Comparison of ENCODE assay signal across 8 cellular contexts in the genomic region with DNA sequence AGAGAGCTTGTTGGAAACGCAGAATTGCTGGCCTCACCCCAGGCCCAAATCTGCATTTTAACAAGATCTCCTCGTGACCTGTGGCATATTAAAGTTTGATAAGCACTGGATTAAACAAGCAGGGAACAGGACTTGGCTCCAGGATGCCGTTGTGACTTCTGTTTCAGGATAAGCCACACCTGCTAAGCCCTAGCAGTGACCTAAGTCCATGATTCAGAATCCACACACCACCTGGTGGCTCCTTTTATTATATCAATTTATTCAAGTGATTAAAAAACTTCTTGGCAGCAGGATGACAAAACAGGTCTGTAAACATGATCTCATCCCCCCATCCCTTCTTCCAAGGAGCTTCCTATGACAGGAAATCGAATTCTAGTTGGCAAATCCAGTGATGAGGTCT. TPM values are rescaled to one million over a fixed set of nuclear protein-coding genes. Genes with fewer than 3 reads are reported as not detected.
DNase-seq lines count a peak whose midpoint lies in the region; ATAC-seq lines count a peak whose summit lies in the region.

No MANE protein-coding gene starts in this region.

- DNase-seq in ELR (ENCODE audit: low read depth) = peak; percentile 56
- DNase-seq in NCI-H2029 (lab: John Stamatoyannopoulos, UW) = peak; percentile 49
- peak; percentile 7 for DNase-seq in amniotic epithelial cell (ENCODE audit: low read depth)
- DNase-seq in ureter (ENCODE audit: low spot score) = no peak

- H3K27me3 ChIP-seq in mucosa of stomach (ENCODE audit: control insufficient read depth, insufficient read depth, low read length) = no peaks in the 10 kb centered on the region

- no peaks in the 10 kb centered on the region for H3K9me3 ChIP-seq in mucosa of stomach (ENCODE audit: control insufficient read depth, low read length)

- H3K36me3 ChIP-seq in mucosa of stomach (ENCODE audit: control insufficient read depth, insufficient read depth, low read length) = no peaks in the 10 kb centered on the region

- H3K4me1 ChIP-seq in mucosa of stomach (ENCODE audit: control insufficient read depth, insufficient read depth, low read length) = peaks cover 36% of the 10 kb centered on the region

- no peak for ATAC-seq in HG02884 (IDR thresholded peaks at IDR 0.05; ENCODE audit: unreplicated experiment)
- no peak for ATAC-seq in GM19023 (IDR thresholded peaks at IDR 0.05; ENCODE audit: unreplicated experiment)
- ATAC-seq in HG03469 (IDR thresholded peaks at IDR 0.05; ENCODE audit: unreplicated experiment) = no peak

- H3K9ac ChIP-seq in mucosa of stomach (ENCODE audit: low read length) = peak overlapping the region; percentile 17

- H3K4me3 ChIP-seq in mucosa of stomach (ENCODE audit: low read length) = no peak overlapping the region

RNA-seq across cellular contexts. Expression of a gene that starts 9.1 kb away (rescaled TPM):
- 9.0 TPM for total RNA-seq in ureter

RNA-seq across cellular contexts. Expression of a gene that starts 41.1 kb away (rescaled TPM):
- total RNA-seq in ureter = 10.0 TPM

RNA-seq across cellular contexts. Expression of a gene that starts 47.0 kb away (rescaled TPM):
- total RNA-seq in ureter = 27.0 TPM
